14 cellular contexts compared by ENCODE assay signal in genomic region chr12:124856132-124856841, GRCh38. TPM values are rescaled to one million over a fixed set of nuclear protein-coding genes. Genes with fewer than 3 reads are reported as not detected.
DNase-seq lines count a peak whose midpoint lies in the region; ATAC-seq, FAIRE-seq and TF ChIP-seq lines count a peak whose summit lies in the region.
"Had no signal": no experiment of that assay in that cellular context is flagged by ENCODE, and none has a peak within 500 bp of the region (broad histone marks: within the 10 kb centered on the region; RNA-seq: fewer than 3 reads in every experiment).

No MANE protein-coding gene starts in this region.

- H3K36me3 Mint-ChIP-seq in T-helper 2 cell treated with Interferon-gamma antibody and Interleukin-4, amounts not matched to agents 5 μg/mL and 100 μg/mL, for 36 hours (ENCODE audit: low read depth): no peaks in the 10 kb centered on the region

- H3K27ac ChIP-seq in gastroesophageal sphincter: peak overlapping the region in 3 of 4 donors; percentile 12 to 47 (median 31)

- H3K4me3 Mint-ChIP-seq in T-helper 2 cell treated with Interferon-gamma antibody and Interleukin-4, amounts not matched to agents 5 μg/mL and 100 μg/mL, for 36 hours: no peak overlapping the region
- H3K4me3 Mint-ChIP-seq: activated T-cell treated with anti-CD3 and anti-CD28 coated beads, Interleukin-2, amount 50 U/mL, for 4 hours; central memory CD8-positive, alpha-beta T cell had no signal

- no peak overlapping the region for H3K4me3 ChIP-seq in gastroesophageal sphincter
- H3K4me3 ChIP-seq: tibial nerve had no signal

- H3K27ac Mint-ChIP-seq in T-helper 2 cell treated with Interferon-gamma antibody and Interleukin-4, amounts not matched to agents 5 μg/mL and 100 μg/mL, for 36 hours: no peak overlapping the region

- peak; percentile 93 for FAIRE-seq in GM12891 (lab: Jason Lieb, UNC)

- H3K27me3 ChIP-seq in gastroesophageal sphincter: no peaks in the 10 kb centered on the region
- H3K27me3 ChIP-seq: tibial nerve had no signal

- peak in 2 of 4 experiments; percentile 7 to 42 for TF ChIP-seq CTCF in gastroesophageal sphincter (IDR thresholded peaks at IDR 0.05)

- H3K9me3 ChIP-seq in gastroesophageal sphincter: no peaks in the 10 kb centered on the region
- H3K9me3 ChIP-seq: tibial nerve had no signal

- H3K4me1 ChIP-seq in gastroesophageal sphincter: peaks cover 0 to 26% (median 13%) of the 10 kb centered on the region in 3 donors

- H3K36me3 ChIP-seq in gastroesophageal sphincter: no peaks in the 10 kb centered on the region

- 17 to 34% methylated on average over 4 to 6 of the region's 16 CpGs for WGBS in gastroesophageal sphincter (ENCODE audit: low coverage in 1 of 2), 2 donors

- no peaks in the 10 kb centered on the region for H3K27me3 Mint-ChIP-seq in T-helper 2 cell treated with Interferon-gamma antibody and Interleukin-4, amounts not matched to agents 5 μg/mL and 100 μg/mL, for 36 hours (ENCODE audit: low read depth)
- H3K27me3 Mint-ChIP-seq: central memory CD8-positive, alpha-beta T cell had no signal

- TF ChIP-seq POLR2A in GM12891 (IDR thresholded peaks at IDR 0.05; ENCODE audit: low read depth, low read length): 0 out of 2 replicates have a peak, but pooled peaks have one; percentile 4
- no peak for TF ChIP-seq POLR2A in gastroesophageal sphincter (IDR thresholded peaks at IDR 0.05)

- no peak for DNase-seq in GM12891 (ENCODE audit: insufficient read length, low spot score)
- DNase-seq in NOMO-1 treated with dmso at 0.1 percent for 144 hours (lab: John Stamatoyannopoulos, UW; ENCODE audit: unreplicated experiment): peak; percentile 30
- no peak for DNase-seq in sciatic nerve (ENCODE audit: low spot score)
- DNase-seq in iPS-NIHi7 (ENCODE audit: extremely low spot score): no peak
- no peak for DNase-seq in T-helper 2 cell treated with Interferon-gamma antibody and Interleukin-4, amounts not matched to agents 5 μg/mL and 100 μg/mL, for 36 hours (ENCODE audit: low spot score)
- DNase-seq: activated T-cell treated with anti-CD3 and anti-CD28 coated beads, Interleukin-2, amount 50 U/mL, for 4 hours; left colon; NCI-H2029; RPMI8226 had no signal

- intact Hi-C loops in sciatic nerve (cut with DNase I): no loop called here

- no peaks in the 10 kb centered on the region for H3K9me3 Mint-ChIP-seq in T-helper 2 cell treated with Interferon-gamma antibody and Interleukin-4, amounts not matched to agents 5 μg/mL and 100 μg/mL, for 36 hours
- H3K9me3 Mint-ChIP-seq: activated T-cell treated with anti-CD3 and anti-CD28 coated beads, Interleukin-2, amount 50 U/mL, for 4 hours; central memory CD8-positive, alpha-beta T cell had no signal

- TF ChIP-seq EP300 in gastroesophageal sphincter (IDR thresholded peaks at IDR 0.05): no peak

- H3K4me1 Mint-ChIP-seq in T-helper 2 cell treated with Interferon-gamma antibody and Interleukin-4, amounts not matched to agents 5 μg/mL and 100 μg/mL, for 36 hours (ENCODE audit: low read depth): peaks cover 7% of the 10 kb centered on the region

- ATAC-seq in gastroesophageal sphincter: no peak
- ATAC-seq in sciatic nerve: peak; percentile 25
- no peak for ATAC-seq in GM18517 (IDR thresholded peaks at IDR 0.05; ENCODE audit: unreplicated experiment)
- ATAC-seq in HG02840 (IDR thresholded peaks at IDR 0.05; ENCODE audit: low FRiP score, unreplicated experiment): no peak
- ATAC-seq: left colon had no signal

TF ChIP-seq in GM12891, 5 proteins besides CTCF, POLR2A, EP300 and RAD21:
- TF ChIP-seq POLR2AphosphoS5 (IDR thresholded peaks at IDR 0.05; ENCODE audit: low read depth, low read length) (no peak), SPI1 (IDR thresholded peaks at IDR 0.05; ENCODE audit: low read depth, low read length) (no peak), POU2F2 (IDR thresholded peaks at IDR 0.05; ENCODE audit: low read depth, low read length) (no peak), TAF1 (IDR thresholded peaks at IDR 0.05; ENCODE audit: low read depth, low read length) (no peak), PAX5 (IDR thresholded peaks at IDR 0.05; ENCODE audit: insufficient read depth, low read length, severe bottlenecking) (no peak)

RNA-seq across cellular contexts. Expression of gene SCARB1, which starts 7.4 kb away (rescaled TPM):
- polyA plus RNA-seq in GM12891 (2012; ENCODE audit: low read depth, missing spikeins): 93.0 TPM
- total RNA-seq in gastroesophageal sphincter (10 to 100 TPM in 3 of 4 donors, 1 to 10 TPM in 1; 6.8 to 13.9 (median 11.5) TPM), sciatic nerve (69.2 TPM)

RNA-seq across cellular contexts. Expression of gene UBC, which starts 58.2 kb away (rescaled TPM):
- polyA plus RNA-seq in GM12891 (2012; ENCODE audit: low read depth, missing spikeins): 1,009 TPM
- total RNA-seq in gastroesophageal sphincter: 1,000 to 10,000 TPM; 1,376 to 1,776 (median 1,632) TPM
- total RNA-seq in sciatic nerve: 979 TPM
